Comparison of ENCODE assay signal across 20 cellular contexts in the genomic region with DNA sequence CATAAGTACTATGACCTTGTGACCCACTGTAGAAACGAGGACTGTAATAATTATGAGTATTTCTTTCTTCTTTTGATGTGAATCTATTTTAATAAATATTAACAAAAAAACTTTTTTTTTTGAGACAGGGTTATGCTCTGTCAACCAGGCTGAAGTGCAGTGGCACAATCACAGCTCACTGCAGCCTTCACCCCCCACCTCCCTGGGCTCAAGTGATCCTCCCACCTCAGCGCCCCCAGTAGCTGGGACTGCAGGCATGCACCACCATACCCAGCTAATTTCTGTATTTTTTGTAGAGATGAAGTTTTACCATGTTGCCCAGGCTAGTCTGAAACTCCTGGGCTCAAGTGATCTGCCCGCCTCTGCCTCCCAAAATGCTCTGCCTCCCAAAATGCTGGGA. TPM values are rescaled to one million over a fixed set of nuclear protein-coding genes. Genes with fewer than 3 reads are reported as not detected.
DNase-seq lines count a peak whose midpoint lies in the region; ATAC-seq, FAIRE-seq and TF ChIP-seq lines count a peak whose summit lies in the region.
"Had no signal": no experiment of that assay in that cellular context is flagged by ENCODE, and none has a peak within 500 bp of the region (broad histone marks: within the 10 kb centered on the region; RNA-seq: fewer than 3 reads in every experiment).

No MANE protein-coding gene starts in this region.

- no peaks in the 10 kb centered on the region for H3K9me3 ChIP-seq in PC-3 (ENCODE audit: low read length)
- no peaks in the 10 kb centered on the region for H3K9me3 ChIP-seq in endothelial cell of umbilical vein (replicated peaks; ENCODE audit: control insufficient read depth, insufficient read depth, low read length)
- no peaks in the 10 kb centered on the region for H3K9me3 ChIP-seq in subcutaneous abdominal adipose tissue (ENCODE audit: control insufficient read depth in 5 of 5, low read length in 5 of 5)
- no peaks in the 10 kb centered on the region for H3K9me3 ChIP-seq in neural progenitor cell (ENCODE audit: low read depth)
- H3K9me3 ChIP-seq: esophagus squamous epithelium, HAP-1, left lung, sigmoid colon, upper lobe of left lung had no signal

- no peaks in the 10 kb centered on the region for H3K27me3 ChIP-seq in PC-3 (ENCODE audit: low read length)
- H3K27me3 ChIP-seq in endothelial cell of umbilical vein (ENCODE audit: control insufficient read depth in 2 of 2, insufficient read depth in 2 of 2, low read length in 2 of 2): peaks cover 3 to 6% of the 10 kb centered on the region in 2 experiments
- no peaks in the 10 kb centered on the region for H3K27me3 ChIP-seq in subcutaneous abdominal adipose tissue (ENCODE audit: control insufficient read depth in 5 of 5, insufficient read depth in 4 of 5, low read length in 5 of 5)
- H3K27me3 ChIP-seq in neural progenitor cell: no peaks in the 10 kb centered on the region
- H3K27me3 ChIP-seq: esophagus squamous epithelium, left lung, sigmoid colon, upper lobe of left lung had no signal

- CTCF ChIA-PET in PC-3 (lab: Charles Lee): interaction anchor here (0.6 to 1.0 kb wide), 3 partner anchors 11 to 44 kb away, joined by 3 to 7 read pairs (median 4); partner anchors contain the start of gene SCPEP1
- CTCF ChIA-PET in endothelial cell of umbilical vein (lab: Charles Lee): interaction anchor here (0.6 to 3.0 kb wide), 24 partner anchors 8 to 822 kb away, joined by 3 to 19 read pairs (median 4); no protein-coding TSS in a partner anchor

- FAIRE-seq in endothelial cell of umbilical vein (lab: Jason Lieb, UNC): no peak
- FAIRE-seq: frontal cortex had no signal

- TF ChIP-seq POLR2A in endothelial cell of umbilical vein (IDR thresholded peaks at IDR 0.05; ENCODE audit: low read depth, low read length): no peak

- H3K9ac ChIP-seq in PC-3 (ENCODE audit: low read length) (no peak overlapping the region), endothelial cell of umbilical vein (replicated peaks; ENCODE audit: extremely low read depth, insufficient read depth, low read length) (no peak overlapping the region), subcutaneous abdominal adipose tissue (ENCODE audit: low read length in 5 of 5) (peak overlapping the region in 1 of 5 donors; percentile 21), neural progenitor cell (no peak overlapping the region)

- H3K9me2 ChIP-seq in PC-3 (replicated peaks; ENCODE audit: low read length): no peaks in the 10 kb centered on the region

- POLR2A ChIA-PET in PC-3 (lab: Charles Lee; ENCODE audit: unreplicated experiment) (no interaction called here), endothelial cell of umbilical vein (lab: Charles Lee) (no interaction called here)

- no peaks in the 10 kb centered on the region for H3K27me3 Mint-ChIP-seq in activated naive CD4-positive, alpha-beta T cell treated with anti-CD3 and anti-CD28 coated beads, Interleukin-2, amount 50 U/mL, for 24 hours
- H3K27me3 Mint-ChIP-seq in neural progenitor cell (ENCODE audit: insufficient read depth, low read depth): peaks cover 2% of the 10 kb centered on the region
- H3K27me3 Mint-ChIP-seq: brain had no signal

- H3K4me1 ChIP-seq in PC-3 (ENCODE audit: insufficient read depth, low read length) (peaks cover 3% of the 10 kb centered on the region; the same call in 1 of the 2 replicates), endothelial cell of umbilical vein (ENCODE audit: control insufficient read depth, extremely low read depth, insufficient read depth, low read length) (peaks cover 4% of the 10 kb centered on the region), subcutaneous abdominal adipose tissue (ENCODE audit: control insufficient read depth in 5 of 5, insufficient read depth in 5 of 5, low read length in 5 of 5) (peaks cover 0 to 8% (median 6%) of the 10 kb centered on the region in 5 donors), neural progenitor cell (peaks cover 5% of the 10 kb centered on the region)
- H3K4me1 ChIP-seq: HAP-1 had no signal

- H3K4me3 ChIP-seq in PC-3 (ENCODE audit: low read length) (peak overlapping the region; percentile 36; the same call in 1 of the 2 replicates), endothelial cell of umbilical vein (replicated peaks in 1 of 3; ENCODE audit: insufficient read depth in 1 of 3, low read depth in 1 of 3, low read length in 3 of 3) (no peak overlapping the region), subcutaneous abdominal adipose tissue (ENCODE audit: low read depth in 1 of 5, low read length in 5 of 5) (peak overlapping the region in 4 of 5 donors; percentile 30 to 63 (median 42)), neural progenitor cell (no peak overlapping the region)
- H3K4me3 ChIP-seq: esophagus squamous epithelium, HAP-1, left lung, sigmoid colon, upper lobe of left lung had no signal

- H3F3A ChIP-seq in PC-3 (ENCODE audit: low read length, unreplicated experiment) (no peaks in the 10 kb centered on the region), neural progenitor cell (ENCODE audit: low read depth) (no peaks in the 10 kb centered on the region)

- H3K79me2 ChIP-seq in PC-3 (ENCODE audit: low read length) (no peaks in the 10 kb centered on the region), endothelial cell of umbilical vein (ENCODE audit: control insufficient read depth, insufficient read depth, low read length) (no peaks in the 10 kb centered on the region), neural progenitor cell (ENCODE audit: low read depth) (no peaks in the 10 kb centered on the region)

- no peak for ATAC-seq in PC-3
- no peak for ATAC-seq in GM19397 (IDR thresholded peaks at IDR 0.05; ENCODE audit: unreplicated experiment)
- no peak for ATAC-seq in GM21367 (IDR thresholded peaks at IDR 0.05; ENCODE audit: unreplicated experiment)

- no peaks in the 10 kb centered on the region for H3K9me1 ChIP-seq in endothelial cell of umbilical vein (replicated peaks; ENCODE audit: control insufficient read depth, extremely low read depth, insufficient read depth, low read length)

- peaks cover 9% of the 10 kb centered on the region for H3K4me1 Mint-ChIP-seq in activated naive CD4-positive, alpha-beta T cell treated with anti-CD3 and anti-CD28 coated beads, Interleukin-2, amount 50 U/mL, for 24 hours
- peaks cover 5% of the 10 kb centered on the region for H3K4me1 Mint-ChIP-seq in neural progenitor cell

- intact Hi-C loops in PC-3 (cut with micrococcal nuclease): loop anchor here (2.0 kb wide), 2 partner anchors 32 to 44 kb away; no protein-coding TSS in a partner anchor
- intact Hi-C loops in endothelial cell of umbilical vein (cut with micrococcal nuclease): loop anchor here (1.0 to 2.0 kb wide), 2 partner anchors 50 to 191 kb away; partner anchors contain the start of gene COIL

- H3K4me2 ChIP-seq in PC-3 (ENCODE audit: low read length): peak overlapping the region; percentile 50
- H3K4me2 ChIP-seq in endothelial cell of umbilical vein (ENCODE audit: insufficient read depth, low read length): peak overlapping the region; percentile 45
- H3K4me2 ChIP-seq in neural progenitor cell: no peak overlapping the region

- no peaks in the 10 kb centered on the region for H3K9me3 Mint-ChIP-seq in activated naive CD4-positive, alpha-beta T cell treated with anti-CD3 and anti-CD28 coated beads, Interleukin-2, amount 50 U/mL, for 24 hours
- H3K9me3 Mint-ChIP-seq in neural progenitor cell: peaks cover 5% of the 10 kb centered on the region
- H3K9me3 Mint-ChIP-seq: activated CD8-positive, alpha-beta T cell treated with anti-CD3 and anti-CD28 coated beads for 36 hours; brain; natural killer cell treated with Interleukin-12 subunit alpha and Interleukin-12 subunit beta and Interleukin-15 and Interleukin-18, amount 100 ng/mL, for 72 hours had no signal

- H3K36me3 ChIP-seq in PC-3 (ENCODE audit: low read depth, low read length) (no peaks in the 10 kb centered on the region), endothelial cell of umbilical vein (ENCODE audit: control insufficient read depth in 2 of 2, extremely low read depth in 1 of 2, insufficient read depth in 2 of 2, low read length in 2 of 2) (no peaks in the 10 kb centered on the region), subcutaneous abdominal adipose tissue (ENCODE audit: control insufficient read depth in 5 of 5, insufficient read depth in 5 of 5, low read length in 5 of 5) (peaks cover 3 to 6% (median 6%) of the 10 kb centered on the region in 5 donors), neural progenitor cell (no peaks in the 10 kb centered on the region)
- H3K36me3 ChIP-seq: HAP-1 had no signal

- no peaks in the 10 kb centered on the region for H3K36me3 Mint-ChIP-seq in activated naive CD4-positive, alpha-beta T cell treated with anti-CD3 and anti-CD28 coated beads, Interleukin-2, amount 50 U/mL, for 24 hours
- no peaks in the 10 kb centered on the region for H3K36me3 Mint-ChIP-seq in neural progenitor cell
- H3K36me3 Mint-ChIP-seq: brain; natural killer cell treated with Interleukin-12 subunit alpha and Interleukin-12 subunit beta and Interleukin-15 and Interleukin-18, amount 100 ng/mL, for 72 hours had no signal

- H3K27ac Mint-ChIP-seq in activated naive CD4-positive, alpha-beta T cell treated with anti-CD3 and anti-CD28 coated beads, Interleukin-2, amount 50 U/mL, for 24 hours: no peak overlapping the region
- no peak overlapping the region for H3K27ac Mint-ChIP-seq in neural progenitor cell
- H3K27ac Mint-ChIP-seq: activated CD8-positive, alpha-beta T cell treated with anti-CD3 and anti-CD28 coated beads for 36 hours; natural killer cell treated with Interleukin-12 subunit alpha and Interleukin-12 subunit beta and Interleukin-15 and Interleukin-18, amount 100 ng/mL, for 72 hours had no signal

- no TSS peak for BruUV-seq in PC-3 (replicated peaks; lab: Mats Ljungman, UMichigan)
- BruUV-seq in endothelial cell of umbilical vein (replicated peaks; lab: Mats Ljungman, UMichigan): no TSS peak

- H4K20me1 ChIP-seq in PC-3 (ENCODE audit: low read length): no peaks in the 10 kb centered on the region
- H4K20me1 ChIP-seq in endothelial cell of umbilical vein (replicated peaks; ENCODE audit: control insufficient read depth, extremely low read depth, insufficient read depth, low read length): no peaks in the 10 kb centered on the region
- no peaks in the 10 kb centered on the region for H4K20me1 ChIP-seq in neural progenitor cell (ENCODE audit: low read depth)

- peak overlapping the region; percentile 44 for H3K4me3 Mint-ChIP-seq in activated naive CD4-positive, alpha-beta T cell treated with anti-CD3 and anti-CD28 coated beads, Interleukin-2, amount 50 U/mL, for 24 hours
- no peak overlapping the region for H3K4me3 Mint-ChIP-seq in neural progenitor cell
- H3K4me3 Mint-ChIP-seq: brain; natural killer cell treated with Interleukin-12 subunit alpha and Interleukin-12 subunit beta and Interleukin-15 and Interleukin-18, amount 100 ng/mL, for 72 hours had no signal

- dilution Hi-C loops in endothelial cell of umbilical vein (cut with MboI; ENCODE audit: extremely low pct_ligation_motif_present, low sequenced_read_pairs): no loop called here

- no peak for DNase-seq in activated naive CD4-positive, alpha-beta T cell treated with Interleukin-2 at 50 U/mL for 16 hours
- DNase-seq in PC-3 (no peak), endothelial cell of umbilical vein (ENCODE audit: low read depth, low spot score) (no peak), neural progenitor cell (ENCODE audit: low spot score) (no peak)
- DNase-seq: activated gamma-delta T cell, esophagus squamous epithelium, GF-D8, left lung, sigmoid colon had no signal

- TF ChIP-seq CTCF in PC-3 (conservative IDR thresholded peaks at IDR 0.05; ENCODE audit: low read depth, low read length): no peak
- no peak for TF ChIP-seq CTCF in endothelial cell of umbilical vein (IDR thresholded peaks at IDR 0.05; ENCODE audit: extremely low read depth in 1 of 2, insufficient read depth in 1 of 2, low read depth in 1 of 2, low read length in 2 of 2)
- TF ChIP-seq CTCF in neural progenitor cell (IDR thresholded peaks at IDR 0.05): no peak

- H2AFZ ChIP-seq in PC-3 (ENCODE audit: low read length): peak overlapping the region; percentile 77
- H2AFZ ChIP-seq in endothelial cell of umbilical vein (ENCODE audit: low read depth, low read length): peak overlapping the region; percentile 36
- no peak overlapping the region for H2AFZ ChIP-seq in neural progenitor cell (replicated peaks)

- H3K27ac ChIP-seq in PC-3 (ENCODE audit: low read length) (no peak overlapping the region), endothelial cell of umbilical vein (ENCODE audit: insufficient read depth, low read depth, low read length) (no peak overlapping the region), subcutaneous abdominal adipose tissue (ENCODE audit: low read depth, low read length) (no peak overlapping the region), neural progenitor cell (no peak overlapping the region)
- H3K27ac ChIP-seq: 22Rv1, esophagus squamous epithelium, left lung, sigmoid colon, upper lobe of left lung had no signal

RNA-seq across cellular contexts. Expression of gene SCPEP1, which starts 32.6 kb away (rescaled TPM):
- total RNA-seq in PC-3 (2014; rRNA removed) (56.0 and 73.3 TPM in 2 replicates), endothelial cell of umbilical vein (38.6 and 49.4 TPM in 2 replicates), neural progenitor cell (ENCODE audit: low replicate concordance) (28.7 and 39.5 TPM in 2 replicates)
- polyA plus RNA-seq in endothelial cell of umbilical vein: 35.3 and 43.6 TPM in 2 replicates
- 42.8 and 43.1 TPM in 2 replicates for polyA plus RNA-seq in endothelial cell of umbilical vein (2011; cell fraction: cytosol; rRNA removed)
- polyA plus RNA-seq in endothelial cell of umbilical vein (2011; cell fraction: nucleus; rRNA removed): 59.9 and 74.0 TPM in 2 replicates
- polyA plus RNA-seq in endothelial cell of umbilical vein (2012): 69.0 and 72.9 TPM in 2 replicates
- 17.9 and 20.0 TPM in 2 replicates for polyA minus RNA-seq in endothelial cell of umbilical vein
- polyA minus RNA-seq in endothelial cell of umbilical vein (2011; cell fraction: cytosol; rRNA and poly(A)+ RNA removed): 8.7 TPM
- polyA minus RNA-seq in endothelial cell of umbilical vein (2011; cell fraction: nucleus; rRNA and poly(A)+ RNA removed): 9.1 and 11.4 TPM in 2 replicates

RNA-seq across cellular contexts. Expression of gene COIL, which starts 49.6 kb away (rescaled TPM):
- 22.3 and 22.9 TPM in 2 replicates for total RNA-seq in PC-3 (2014; rRNA removed)
- 17.6 and 20.6 TPM in 2 replicates for total RNA-seq in endothelial cell of umbilical vein
- 2.7 and 4.2 TPM in 2 replicates for polyA plus RNA-seq in endothelial cell of umbilical vein
- 4.8 and 5.3 TPM in 2 replicates for polyA plus RNA-seq in endothelial cell of umbilical vein (2011; cell fraction: cytosol; rRNA removed)
- polyA plus RNA-seq in endothelial cell of umbilical vein (2011; cell fraction: nucleus; rRNA removed): 6.7 and 7.6 TPM in 2 replicates
- 12.0 and 16.0 TPM in 2 replicates for polyA plus RNA-seq in endothelial cell of umbilical vein (2012)
- 3.9 and 5.0 TPM in 2 replicates for polyA minus RNA-seq in endothelial cell of umbilical vein
- polyA minus RNA-seq in endothelial cell of umbilical vein (2011; cell fraction: cytosol; rRNA and poly(A)+ RNA removed): 3.8 TPM
- polyA minus RNA-seq in endothelial cell of umbilical vein (2011; cell fraction: nucleus; rRNA and poly(A)+ RNA removed): 5.0 and 5.1 TPM in 2 replicates
- total RNA-seq in neural progenitor cell (ENCODE audit: low replicate concordance): 25.4 and 40.0 TPM in 2 replicates

Comparison
In these comparisons a context has a peak if more than half of its experiments do, and no peak if none do; other contexts are left out.
1. H3K4me3 ChIP-seq: peak in PC-3 (single experiment) and subcutaneous abdominal adipose tissue (4 of 5); none in endothelial cell of umbilical vein (0 of 3) and neural progenitor cell (single experiment).